In the genomic region with DNA sequence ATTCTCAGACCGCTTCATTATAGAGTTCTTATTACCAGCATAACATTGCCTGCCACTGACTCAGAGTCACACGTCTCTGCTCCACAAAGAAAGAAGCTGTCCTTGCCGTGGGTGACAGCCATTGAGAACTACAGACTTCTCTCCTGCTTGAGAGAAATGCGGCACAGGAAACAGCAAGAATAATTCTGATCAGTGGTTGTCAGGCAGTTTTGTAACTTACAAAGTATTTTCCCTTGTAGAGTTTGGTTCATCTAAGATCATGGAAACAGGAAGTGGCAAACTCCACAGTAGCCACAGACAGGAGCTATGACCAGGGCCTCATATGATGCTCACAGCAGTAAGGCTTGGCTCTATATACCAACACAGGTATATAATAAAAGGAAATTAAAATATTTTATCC, we compare ENCODE assay signal across 11 cellular contexts. TPM values are rescaled to one million over a fixed set of nuclear protein-coding genes. Genes with fewer than 3 reads are reported as not detected.
DNase-seq lines count a peak whose midpoint lies in the region; ATAC-seq and TF ChIP-seq lines count a peak whose summit lies in the region.
"Had no signal": no experiment of that assay in that cellular context is flagged by ENCODE, and none has a peak within 500 bp of the region (broad histone marks: within the 10 kb centered on the region; RNA-seq: fewer than 3 reads in every experiment).

No MANE protein-coding gene starts in this region.

- POLR2A ChIA-PET in activated CD8-positive, alpha-beta T cell treated with anti-CD3 and anti-CD28 coated beads for 36 hours (lab: Charles Lee): interaction anchor here (1.4 kb wide), 1 partner anchor 12 kb away, joined by 4 read pairs; no protein-coding TSS in a partner anchor

- H3K4me3 Mint-ChIP-seq in activated CD8-positive, alpha-beta T cell treated with anti-CD3 and anti-CD28 coated beads for 36 hours: no peak overlapping the region
- no peak overlapping the region for H3K4me3 Mint-ChIP-seq in stimulated activated memory B cell treated with anti-CD40 and anti-IgM and Interleukin-4, amounts not matched to agents 10 μg/mL and 1 μg/mL and 100 μg/mL, for 72 hours

- H3K27me3 Mint-ChIP-seq in activated CD8-positive, alpha-beta T cell treated with anti-CD3 and anti-CD28 coated beads for 36 hours: no peaks in the 10 kb centered on the region
- no peaks in the 10 kb centered on the region for H3K27me3 Mint-ChIP-seq in stimulated activated memory B cell treated with anti-CD40 and anti-IgM and Interleukin-4, amounts not matched to agents 10 μg/mL and 1 μg/mL and 100 μg/mL, for 72 hours

- no peak for TF ChIP-seq CTCF in activated CD8-positive, alpha-beta T cell treated with anti-CD3 and anti-CD28 coated beads for 36 hours (IDR thresholded peaks at IDR 0.05)

- CTCF ChIA-PET in activated CD8-positive, alpha-beta T cell treated with anti-CD3 and anti-CD28 coated beads for 36 hours (lab: Charles Lee): no interaction called here

- H3K36me3 Mint-ChIP-seq in activated naive CD4-positive, alpha-beta T cell treated with anti-CD3 and anti-CD28 coated beads, Interleukin-2, amount 50 U/mL, for 72 hours: peaks cover 51 to 58% of the 10 kb centered on the region in 2 donors
- peaks cover 73% of the 10 kb centered on the region for H3K36me3 Mint-ChIP-seq in activated CD8-positive, alpha-beta T cell treated with anti-CD3 and anti-CD28 coated beads for 36 hours (ENCODE audit: low read depth)
- peaks cover 79% of the 10 kb centered on the region for H3K36me3 Mint-ChIP-seq in stimulated activated memory B cell treated with anti-CD40 and anti-IgM and Interleukin-4, amounts not matched to agents 10 μg/mL and 1 μg/mL and 100 μg/mL, for 72 hours

- ATAC-seq in activated naive CD4-positive, alpha-beta T cell treated with anti-CD3 and anti-CD28 coated beads, Interleukin-2, amount 50 U/mL, for 72 hours: peak; percentile 84 to 90
- peak; percentile 37 for ATAC-seq in HG03354 (IDR thresholded peaks at IDR 0.05; ENCODE audit: poor library complexity, severe bottlenecking, unreplicated experiment)
- peak; percentile 91 for ATAC-seq in activated CD8-positive, alpha-beta T cell treated with anti-CD3 and anti-CD28 coated beads for 36 hours
- peak; percentile 86 for ATAC-seq in stimulated activated memory B cell treated with anti-CD40 and anti-IgM and Interleukin-4, amounts not matched to agents 10 μg/mL and 1 μg/mL and 100 μg/mL, for 72 hours

- intact Hi-C loops in activated CD8-positive, alpha-beta T cell treated with anti-CD3 and anti-CD28 coated beads for 36 hours (cut with micrococcal nuclease): no loop called here

- H3K27ac Mint-ChIP-seq in activated naive CD4-positive, alpha-beta T cell treated with anti-CD3 and anti-CD28 coated beads, Interleukin-2, amount 50 U/mL, for 72 hours: peak overlapping the region; percentile 62 to 79
- peak overlapping the region; percentile 84 for H3K27ac Mint-ChIP-seq in activated CD8-positive, alpha-beta T cell treated with anti-CD3 and anti-CD28 coated beads for 36 hours
- H3K27ac Mint-ChIP-seq in stimulated activated memory B cell treated with anti-CD40 and anti-IgM and Interleukin-4, amounts not matched to agents 10 μg/mL and 1 μg/mL and 100 μg/mL, for 72 hours: peak overlapping the region; percentile 44

- peak in 1 of 2 donors; percentile 8 for DNase-seq in activated naive CD4-positive, alpha-beta T cell treated with anti-CD3 and anti-CD28 coated beads, Interleukin-2, amount 50 U/mL, for 72 hours (ENCODE audit: low spot score in 2 of 2)
- DNase-seq in activated naive CD4-positive, alpha-beta T cell (lab: John Stamatoyannopoulos, UW): no peak
- peak; percentile 67 for DNase-seq in activated CD8-positive, alpha-beta T cell treated with anti-CD3 and anti-CD28 coated beads for 36 hours
- no peak for DNase-seq in NCI-H526 treated with DMSO at 0.1 percent for 48 hours (lab: John Stamatoyannopoulos, UW)
- DNase-seq in SK-N-DZ (ENCODE audit: low spot score): no peak
- no peak for DNase-seq in AG08395 (ENCODE audit: low spot score)

- H3K4me1 Mint-ChIP-seq in activated CD8-positive, alpha-beta T cell treated with anti-CD3 and anti-CD28 coated beads for 36 hours (ENCODE audit: low read depth): peaks cover 29% of the 10 kb centered on the region
- H3K4me1 Mint-ChIP-seq in stimulated activated memory B cell treated with anti-CD40 and anti-IgM and Interleukin-4, amounts not matched to agents 10 μg/mL and 1 μg/mL and 100 μg/mL, for 72 hours: peaks cover 5% of the 10 kb centered on the region

- H3K9me3 Mint-ChIP-seq in activated naive CD4-positive, alpha-beta T cell treated with anti-CD3 and anti-CD28 coated beads, Interleukin-2, amount 50 U/mL, for 72 hours: no peaks in the 10 kb centered on the region
- no peaks in the 10 kb centered on the region for H3K9me3 Mint-ChIP-seq in activated CD8-positive, alpha-beta T cell treated with anti-CD3 and anti-CD28 coated beads for 36 hours
- no peaks in the 10 kb centered on the region for H3K9me3 Mint-ChIP-seq in stimulated activated memory B cell treated with anti-CD40 and anti-IgM and Interleukin-4, amounts not matched to agents 10 μg/mL and 1 μg/mL and 100 μg/mL, for 72 hours

RNA-seq across cellular contexts. Expression of a gene that starts 47.1 kb away (rescaled TPM):
- total RNA-seq in activated naive CD4-positive, alpha-beta T cell treated with anti-CD3 and anti-CD28 coated beads, Interleukin-2, amount 50 U/mL, for 72 hours: not detected
- total RNA-seq in activated CD8-positive, alpha-beta T cell treated with anti-CD3 and anti-CD28 coated beads for 36 hours: not detected
- polyA plus RNA-seq in SK-N-DZ (2014; cell fraction: cytosol; rRNA removed): not detected in 2 replicates
- not detected in 2 replicates for polyA plus RNA-seq in SK-N-DZ (2014; cell fraction: nucleus; rRNA removed)
- total RNA-seq: T-helper 2 cell treated with Interferon-gamma antibody and Interleukin-4, amounts not matched to agents 100 ng/mL and 5 ng/mL, for 36 hours; temporal lobe had no signal
- polyA plus RNA-seq: neural cell had no signal

Comparison
In these comparisons a context has a peak if more than half of its experiments do, and no peak if none do; other contexts are left out.
1. ATAC-seq: peak in every context shown above with its lines; median percentile 91 in activated CD8-positive, alpha-beta T cell treated with anti-CD3 and anti-CD28 coated beads for 36 hours; 87 in activated naive CD4-positive, alpha-beta T cell treated with anti-CD3 and anti-CD28 coated beads, Interleukin-2, amount 50 U/mL, for 72 hours; 86 in stimulated activated memory B cell treated with anti-CD40 and anti-IgM and Interleukin-4, amounts not matched to agents 10 μg/mL and 1 μg/mL and 100 μg/mL, for 72 hours; 37 in HG03354.